In genomic region chr2:240602266-240603050, GRCh38 we compare ENCODE assay signal across 19 cellular contexts. TPM values are rescaled to one million over a fixed set of nuclear protein-coding genes. Genes with fewer than 3 reads are reported as not detected.
DNase-seq lines count a peak whose midpoint lies in the region; ATAC-seq, FAIRE-seq and TF ChIP-seq lines count a peak whose summit lies in the region.
"Had no signal": no experiment of that assay in that cellular context is flagged by ENCODE, and none has a peak within 500 bp of the region (broad histone marks: within the 10 kb centered on the region; RNA-seq: fewer than 3 reads in every experiment).

No MANE protein-coding gene starts in this region.

- no peak overlapping the region for H3K4me3 Mint-ChIP-seq in activated naive CD4-positive, alpha-beta T cell treated with anti-CD3 and anti-CD28 coated beads for 36 hours
- H3K4me3 Mint-ChIP-seq in stimulated activated effector memory CD8-positive, alpha-beta T cell treated with anti-CD3 and anti-CD28 coated beads, Interleukin-12 subunit alpha, Interleukin-12 subunit beta, amount 100 ng/mL, for 72 hours = no peak overlapping the region
- H3K4me3 Mint-ChIP-seq: activated B cell treated with CpG ODN at 0.5 μM for 24 hours; natural killer cell treated with Interleukin-12 subunit alpha and Interleukin-12 subunit beta and Interleukin-15 and Interleukin-18, amount 100 ng/mL, for 72 hours; T-helper 17 cell had no signal

- no peaks in the 10 kb centered on the region for H3K4me1 Mint-ChIP-seq in activated naive CD4-positive, alpha-beta T cell treated with anti-CD3 and anti-CD28 coated beads for 36 hours (ENCODE audit: low read depth)
- no peaks in the 10 kb centered on the region for H3K4me1 Mint-ChIP-seq in stimulated activated effector memory CD8-positive, alpha-beta T cell treated with anti-CD3 and anti-CD28 coated beads, Interleukin-12 subunit alpha, Interleukin-12 subunit beta, amount 100 ng/mL, for 72 hours
- H3K4me1 Mint-ChIP-seq: activated B cell treated with CpG ODN at 0.5 μM for 24 hours; CD4-positive, CD25-positive, alpha-beta regulatory T cell had no signal

- H3K36me3 ChIP-seq in kidney (ENCODE audit: control insufficient read depth in 1 of 2, insufficient read depth in 2 of 2, low read length in 2 of 2) = peaks cover 0 to 5% of the 10 kb centered on the region in 2 donors
- H3K36me3 ChIP-seq: MG63 had no signal

- no peak overlapping the region for H3K9ac ChIP-seq in kidney (ENCODE audit: low read length in 2 of 2)

- no peak overlapping the region for H3K27ac Mint-ChIP-seq in activated naive CD4-positive, alpha-beta T cell treated with anti-CD3 and anti-CD28 coated beads for 36 hours
- peak overlapping the region; percentile 61 for H3K27ac Mint-ChIP-seq in stimulated activated effector memory CD8-positive, alpha-beta T cell treated with anti-CD3 and anti-CD28 coated beads, Interleukin-12 subunit alpha, Interleukin-12 subunit beta, amount 100 ng/mL, for 72 hours
- H3K27ac Mint-ChIP-seq: activated B cell treated with CpG ODN at 0.5 μM for 24 hours; natural killer cell treated with Interleukin-12 subunit alpha and Interleukin-12 subunit beta and Interleukin-15 and Interleukin-18, amount 100 ng/mL, for 72 hours; T-helper 17 cell had no signal

- intact Hi-C loops in activated naive CD4-positive, alpha-beta T cell treated with anti-CD3 and anti-CD28 coated beads for 36 hours (cut with micrococcal nuclease) = no loop called here
- intact Hi-C loops in kidney (cut with DNase I) = no loop called here

- no peak for FAIRE-seq in kidney (lab: Jason Lieb, UNC)

- peaks cover 2 to 4% of the 10 kb centered on the region in 2 donors for H3K4me1 ChIP-seq in kidney (ENCODE audit: control insufficient read depth in 1 of 2, insufficient read depth in 1 of 2, low read depth in 1 of 2, low read length in 2 of 2)

- no peak for ATAC-seq in stimulated activated effector memory CD8-positive, alpha-beta T cell treated with anti-CD3 and anti-CD28 coated beads, Interleukin-12 subunit alpha, Interleukin-12 subunit beta, amount 100 ng/mL, for 72 hours
- ATAC-seq in HG03442 (IDR thresholded peaks at IDR 0.05; ENCODE audit: unreplicated experiment) = no peak
- ATAC-seq: natural killer cell treated with Interleukin-12 subunit alpha and Interleukin-12 subunit beta and Interleukin-15 and Interleukin-18, amount 100 ng/mL, for 72 hours; T-helper 17 cell had no signal

- no peaks in the 10 kb centered on the region for H3K27me3 Mint-ChIP-seq in activated naive CD4-positive, alpha-beta T cell treated with anti-CD3 and anti-CD28 coated beads for 36 hours (ENCODE audit: low read depth)
- H3K27me3 Mint-ChIP-seq: activated B cell treated with CpG ODN at 0.5 μM for 24 hours; CD4-positive, CD25-positive, alpha-beta regulatory T cell; natural killer cell treated with Interleukin-12 subunit alpha and Interleukin-12 subunit beta and Interleukin-15 and Interleukin-18, amount 100 ng/mL, for 72 hours; T-helper 17 cell had no signal

- CTCF ChIA-PET in activated naive CD4-positive, alpha-beta T cell treated with anti-CD3 and anti-CD28 coated beads for 36 hours (lab: Charles Lee) = interaction anchor here (0.5 to 0.7 kb wide), 3 partner anchors 9 to 654 kb away, joined by 3 read pairs; no protein-coding TSS in a partner anchor

- H3K36me3 Mint-ChIP-seq in activated naive CD4-positive, alpha-beta T cell treated with anti-CD3 and anti-CD28 coated beads for 36 hours (ENCODE audit: low read depth) = no peaks in the 10 kb centered on the region
- H3K36me3 Mint-ChIP-seq in stimulated activated effector memory CD8-positive, alpha-beta T cell treated with anti-CD3 and anti-CD28 coated beads, Interleukin-12 subunit alpha, Interleukin-12 subunit beta, amount 100 ng/mL, for 72 hours = peaks cover 12% of the 10 kb centered on the region
- H3K36me3 Mint-ChIP-seq: natural killer cell treated with Interleukin-12 subunit alpha and Interleukin-12 subunit beta and Interleukin-15 and Interleukin-18, amount 100 ng/mL, for 72 hours had no signal

- H3K9me3 Mint-ChIP-seq in activated naive CD4-positive, alpha-beta T cell treated with anti-CD3 and anti-CD28 coated beads for 36 hours = no peaks in the 10 kb centered on the region
- H3K9me3 Mint-ChIP-seq in stimulated activated effector memory CD8-positive, alpha-beta T cell treated with anti-CD3 and anti-CD28 coated beads, Interleukin-12 subunit alpha, Interleukin-12 subunit beta, amount 100 ng/mL, for 72 hours = no peaks in the 10 kb centered on the region
- H3K9me3 Mint-ChIP-seq: activated B cell treated with CpG ODN at 0.5 μM for 24 hours; CD4-positive, CD25-positive, alpha-beta regulatory T cell; natural killer cell treated with Interleukin-12 subunit alpha and Interleukin-12 subunit beta and Interleukin-15 and Interleukin-18, amount 100 ng/mL, for 72 hours had no signal

- DNase-seq in activated naive CD4-positive, alpha-beta T cell treated with anti-CD3 and anti-CD28 coated beads, Interleukin-2, amount 50 U/mL, for 16 hours = peak; percentile 7
- no peak for DNase-seq in activated naive CD4-positive, alpha-beta T cell treated with anti-CD3 and anti-CD28 coated beads for 36 hours
- peak; percentile 55 for DNase-seq in kidney
- DNase-seq in stimulated activated effector memory CD8-positive, alpha-beta T cell treated with anti-CD3 and anti-CD28 coated beads, Interleukin-12 subunit alpha, Interleukin-12 subunit beta, amount 100 ng/mL, for 72 hours (ENCODE audit: low spot score in 2 of 2) = no peak
- no peak for DNase-seq in activated CD4-positive, alpha-beta T cell treated with anti-CD3 and anti-CD28 coated beads, Interleukin-2, amount 50 U/mL, for 1 hour
- DNase-seq: activated B cell treated with CpG ODN at 0.5 μM for 24 hours; activated naive CD4-positive, alpha-beta T cell treated with Interleukin-2 at 50 U/mL for 16 hours; CD4-positive, CD25-positive, alpha-beta regulatory T cell; DMS79; erythroblast; mammary epithelial cell; MG63; NCI-H187; NCI-H446; SHP77 treated with DMSO at 0.1 percent for 48 hours had no signal

- H3K4me3 ChIP-seq in kidney (ENCODE audit: low read length in 2 of 2) = no peak overlapping the region
- H3K4me3 ChIP-seq: dorsolateral prefrontal cortex, MG63 had no signal

- no peaks in the 10 kb centered on the region for H3K9me3 ChIP-seq in kidney (ENCODE audit: control insufficient read depth in 1 of 2, low read length in 2 of 2)
- H3K9me3 ChIP-seq: MG63 had no signal

- TF ChIP-seq CTCF in kidney (IDR thresholded peaks at IDR 0.05; ENCODE audit: borderline replicate concordance, extremely low read depth, insufficient read depth) = no peak

- H3K27ac ChIP-seq in kidney (ENCODE audit: low read depth in 2 of 2, low read length in 2 of 2) = no peak overlapping the region

RNA-seq across cellular contexts. Expression of gene CAPN10, which starts 15.9 kb away (rescaled TPM):
- total RNA-seq in activated naive CD4-positive, alpha-beta T cell treated with anti-CD3 and anti-CD28 coated beads for 36 hours = 10 to 100 TPM; 24.9 to 28.5 TPM
- total RNA-seq in kidney = 50.9 TPM
- 26.3 TPM for polyA plus RNA-seq in kidney (ENCODE audit: insufficient read depth, low read depth, low replicate concordance)

RNA-seq across cellular contexts. Expression of gene GPR35, which starts 22.8 kb away (rescaled TPM):
- 1 to 10 TPM; 2.5 to 2.6 TPM for total RNA-seq in activated naive CD4-positive, alpha-beta T cell treated with anti-CD3 and anti-CD28 coated beads for 36 hours
- 6.7 TPM for total RNA-seq in kidney
- 1.7 TPM for polyA plus RNA-seq in kidney (ENCODE audit: insufficient read depth, low read depth, low replicate concordance)

RNA-seq across cellular contexts. Expression of gene RNPEPL1, which starts 34.2 kb away (rescaled TPM):
- 10 to 100 TPM; 40.3 to 44.3 TPM for total RNA-seq in activated naive CD4-positive, alpha-beta T cell treated with anti-CD3 and anti-CD28 coated beads for 36 hours
- total RNA-seq in kidney = 77.4 TPM
- polyA plus RNA-seq in kidney (ENCODE audit: insufficient read depth, low read depth, low replicate concordance) = 65.4 TPM

RNA-seq across cellular contexts. Expression of gene DUSP28, which starts 42.3 kb away (rescaled TPM):
- 1 to 10 TPM; 5.1 to 5.6 TPM for total RNA-seq in activated naive CD4-positive, alpha-beta T cell treated with anti-CD3 and anti-CD28 coated beads for 36 hours
- total RNA-seq in kidney = 7.0 TPM
- 5.9 TPM for polyA plus RNA-seq in kidney (ENCODE audit: insufficient read depth, low read depth, low replicate concordance)

RNA-seq across cellular contexts. Expression of gene ANKMY1, which starts 44.7 kb away (rescaled TPM):
- total RNA-seq in activated naive CD4-positive, alpha-beta T cell treated with anti-CD3 and anti-CD28 coated beads for 36 hours = 10 to 100 TPM; 17.0 to 17.4 TPM
- total RNA-seq in kidney = 22.1 TPM
- polyA plus RNA-seq in kidney (ENCODE audit: insufficient read depth, low read depth, low replicate concordance) = 3.0 TPM

Comparison
In these comparisons a context has a peak if more than half of its experiments do, and no peak if none do; other contexts are left out.
1. DNase-seq: peak in activated naive CD4-positive, alpha-beta T cell treated with anti-CD3 and anti-CD28 coated beads, Interleukin-2, amount 50 U/mL, for 16 hours (single experiment) and kidney (single experiment); none in activated naive CD4-positive, alpha-beta T cell treated with anti-CD3 and anti-CD28 coated beads for 36 hours (single experiment), stimulated activated effector memory CD8-positive, alpha-beta T cell treated with anti-CD3 and anti-CD28 coated beads, Interleukin-12 subunit alpha, Interleukin-12 subunit beta, amount 100 ng/mL, for 72 hours (0 of 2) and activated CD4-positive, alpha-beta T cell treated with anti-CD3 and anti-CD28 coated beads, Interleukin-2, amount 50 U/mL, for 1 hour (single experiment).